13 cellular contexts compared by ENCODE assay signal in the genomic region with DNA sequence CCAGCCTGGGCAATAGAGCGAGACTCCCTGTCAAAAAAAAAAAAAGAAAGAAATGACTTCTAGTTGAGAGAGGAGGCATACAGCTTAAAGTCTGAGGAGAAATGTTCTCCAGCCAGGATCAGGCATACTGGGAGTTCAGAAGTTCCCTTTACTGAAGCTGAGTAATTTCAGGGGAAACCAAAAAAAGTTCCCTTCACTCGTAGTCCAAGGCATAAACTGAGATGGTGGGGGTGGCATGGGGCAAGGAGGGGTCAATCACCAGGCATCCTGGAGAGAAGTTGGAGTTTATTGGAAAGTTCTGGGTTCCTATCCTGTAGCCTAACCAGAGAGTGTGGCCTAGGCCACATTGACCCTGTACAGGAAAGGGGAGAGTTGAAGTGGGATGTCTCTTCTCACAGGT. TPM values are rescaled to one million over a fixed set of nuclear protein-coding genes. Genes with fewer than 3 reads are reported as not detected.
DNase-seq lines count a peak whose midpoint lies in the region; ATAC-seq and TF ChIP-seq lines count a peak whose summit lies in the region.
"Had no signal": no experiment of that assay in that cellular context is flagged by ENCODE, and none has a peak within 500 bp of the region (broad histone marks: within the 10 kb centered on the region; RNA-seq: fewer than 3 reads in every experiment).

No MANE protein-coding gene starts in this region.

- ATAC-seq in right lobe of liver (peak in 2 of 4 donors; percentile 3 to 9), HG03039 (IDR thresholded peaks at IDR 0.05; ENCODE audit: unreplicated experiment) (no peak), GM18907 (IDR thresholded peaks at IDR 0.05; ENCODE audit: unreplicated experiment) (no peak)
- ATAC-seq: HCT116 had no signal

- H3K9me3 ChIP-seq in adrenal gland (replicated peaks in 1 of 3): no peaks in the 10 kb centered on the region
- no peaks in the 10 kb centered on the region for H3K9me3 ChIP-seq in right lobe of liver
- H3K9me3 ChIP-seq: mucosa of descending colon had no signal

- 69 to 80% (median 70%) methylated on average over 2 of the region's 2 CpGs for WGBS in adrenal gland, 4 donors
- 54% methylated on average over 2 of the region's 2 CpGs for WGBS in right lobe of liver (ENCODE audit: insufficient coverage, low coverage, low lambda C conversion rate, missing lambda C conversion rate)

- H3K27ac ChIP-seq in HL-60 (replicated peaks): peak overlapping the region; percentile 80
- H3K27ac ChIP-seq in adrenal gland: peak overlapping the region; percentile 61 to 92 (median 83)
- peak overlapping the region in 2 of 3 donors; percentile 75 to 82 for H3K27ac ChIP-seq in right lobe of liver
- peak overlapping the region; percentile 5 for H3K27ac ChIP-seq in substantia nigra (ENCODE audit: low read depth, low read length, poor library complexity, severe bottlenecking)

- H3K27me3 ChIP-seq in HL-60 (ENCODE audit: insufficient read depth, poor library complexity, severe bottlenecking) (no peaks in the 10 kb centered on the region), adrenal gland (no peaks in the 10 kb centered on the region), right lobe of liver (no peaks in the 10 kb centered on the region)

- peaks cover 0 to 6% of the 10 kb centered on the region in 2 donors for H3K36me3 ChIP-seq in adrenal gland (replicated peaks in 1 of 2)
- peaks cover 0 to 22% (median 3%) of the 10 kb centered on the region in 4 donors for H3K36me3 ChIP-seq in right lobe of liver

- TF ChIP-seq CTCF in HL-60 (IDR thresholded peaks at IDR 0.05; ENCODE audit: insufficient read depth, low read length): no peak
- TF ChIP-seq CTCF in adrenal gland (IDR thresholded peaks at IDR 0.05): no peak
- no peak for TF ChIP-seq CTCF in right lobe of liver (IDR thresholded peaks at IDR 0.05)

- intact Hi-C loops in adrenal gland (cut with DNase I): loop anchor here in 1 of 2 donors (10.0 kb wide), 1 partner anchor 53 kb away; no protein-coding TSS in a partner anchor
- intact Hi-C loops in right lobe of liver (cut with DNase I): no loop called here

- peaks cover 25 to 41% of the 10 kb centered on the region in 2 donors for H3K4me1 ChIP-seq in adrenal gland (replicated peaks in 1 of 2)
- peaks cover 5 to 59% (median 14%) of the 10 kb centered on the region in 4 donors for H3K4me1 ChIP-seq in right lobe of liver

- no peak overlapping the region for H3K4me3 ChIP-seq in HL-60 (replicated peaks; ENCODE audit: insufficient read depth, low read length)
- H3K4me3 ChIP-seq in adrenal gland: no peak overlapping the region
- no peak overlapping the region for H3K4me3 ChIP-seq in right lobe of liver
- H3K4me3 ChIP-seq: mucosa of descending colon had no signal

- DNase-seq in HL-60 (ENCODE audit: low read depth in 1 of 2, low spot score in 1 of 2) (no peak), adrenal gland (no peak), right lobe of liver (no peak), substantia nigra (lab: John Stamatoyannopoulos, UW) (no peak), DMS79 (lab: John Stamatoyannopoulos, UW) (no peak)
- no peak for DNase-seq in stimulated activated CD4-positive, alpha-beta T cell treated with anti-CD3 and anti-CD28 coated beads, Interleukin-15, amount 100 ng/mL, for 24 hours
- DNase-seq: activated T-cell treated with anti-CD3 and anti-CD28 coated beads, Interleukin-2, amount 50 U/mL, for 72 hours; mucosa of descending colon; stimulated activated CD4-positive, alpha-beta T cell treated with anti-CD3 and anti-CD28 coated beads, Interleukin-4, amount 100 ng/mL, for 24 hours; T1000 had no signal

- no peak for TF ChIP-seq POLR2A in adrenal gland (IDR thresholded peaks at IDR 0.05)
- TF ChIP-seq POLR2A in right lobe of liver (IDR thresholded peaks at IDR 0.05): no peak

RNA-seq across cellular contexts. Expression of a gene that starts 5.9 kb away (rescaled TPM):
- total RNA-seq in adrenal gland (1,000 to 10,000 TPM in 2 of 8 donors, 100 to 1,000 TPM in 6; 429 to 1,200 (median 517) TPM), right lobe of liver (100 to 1,000 TPM; 127 to 455 (median 278) TPM)
- 100 to 1,000 TPM in 2 of 3 donors, 10 to 100 TPM in 1; 60.3 to 942 (median 567) TPM for polyA plus RNA-seq in adrenal gland

RNA-seq across cellular contexts. Expression of a gene that starts 12.4 kb away (rescaled TPM):
- total RNA-seq in adrenal gland (10 to 100 TPM; 14.2 to 56.9 (median 40.0) TPM), right lobe of liver (10 to 100 TPM; 10.0 to 26.3 (median 22.2) TPM)
- polyA plus RNA-seq in adrenal gland: 10 to 100 TPM; 41.4 to 71.0 (median 53.4) TPM

RNA-seq across cellular contexts. Expression of a gene that starts 59.5 kb away (rescaled TPM):
- total RNA-seq in adrenal gland (100 to 1,000 TPM; 357 to 913 (median 482) TPM), right lobe of liver (100 to 1,000 TPM; 142 to 251 (median 171) TPM)
- 100 to 1,000 TPM; 185 to 796 (median 189) TPM for polyA plus RNA-seq in adrenal gland

RNA-seq across cellular contexts. Expression of a gene that starts 59.9 kb away (rescaled TPM):
- 10 to 100 TPM; 31.7 to 83.3 (median 46.0) TPM for total RNA-seq in adrenal gland
- polyA plus RNA-seq in adrenal gland: 100 to 1,000 TPM in 1 of 3 donors, 10 to 100 TPM in 2; 26.9 to 116 (median 33.7) TPM
- 10 to 100 TPM; 15.9 to 26.0 (median 19.4) TPM for total RNA-seq in right lobe of liver

Comparison
In these comparisons a context has a peak if more than half of its experiments do, and no peak if none do; other contexts are left out.
1. H3K27ac ChIP-seq: peak in every context shown above with its lines; median percentile 83 in adrenal gland; 80 in HL-60; 78 in right lobe of liver; 5 in substantia nigra.